ENCODE assay signal across 1 cellular context in the genomic region with DNA sequence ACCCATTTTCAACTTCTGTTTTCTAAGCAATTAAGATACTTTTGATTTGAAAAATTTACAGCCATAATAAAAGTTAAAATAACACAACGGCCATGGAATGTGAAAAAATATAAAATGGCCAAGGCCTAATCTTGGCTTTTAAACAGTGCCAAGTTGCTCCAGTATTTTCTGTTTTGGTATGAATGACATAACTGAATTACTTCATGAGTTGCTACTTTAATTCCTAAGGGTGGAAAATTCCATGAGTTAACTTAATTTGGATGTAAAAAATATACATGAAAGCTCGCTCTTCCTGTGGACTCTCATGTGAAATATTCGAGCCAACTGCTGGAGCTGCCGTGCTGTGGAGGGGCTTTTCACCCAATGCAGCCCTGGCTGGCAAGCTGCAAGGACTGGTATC.
TF ChIP-seq lines count a peak whose summit lies in the region.

No MANE protein-coding gene starts in this region.

TF ChIP-seq in WTC11, 78 proteins besides CTCF, POLR2A, EP300 and RAD21 (continued from another document):
- TF ChIP-seq, protein P1, sequence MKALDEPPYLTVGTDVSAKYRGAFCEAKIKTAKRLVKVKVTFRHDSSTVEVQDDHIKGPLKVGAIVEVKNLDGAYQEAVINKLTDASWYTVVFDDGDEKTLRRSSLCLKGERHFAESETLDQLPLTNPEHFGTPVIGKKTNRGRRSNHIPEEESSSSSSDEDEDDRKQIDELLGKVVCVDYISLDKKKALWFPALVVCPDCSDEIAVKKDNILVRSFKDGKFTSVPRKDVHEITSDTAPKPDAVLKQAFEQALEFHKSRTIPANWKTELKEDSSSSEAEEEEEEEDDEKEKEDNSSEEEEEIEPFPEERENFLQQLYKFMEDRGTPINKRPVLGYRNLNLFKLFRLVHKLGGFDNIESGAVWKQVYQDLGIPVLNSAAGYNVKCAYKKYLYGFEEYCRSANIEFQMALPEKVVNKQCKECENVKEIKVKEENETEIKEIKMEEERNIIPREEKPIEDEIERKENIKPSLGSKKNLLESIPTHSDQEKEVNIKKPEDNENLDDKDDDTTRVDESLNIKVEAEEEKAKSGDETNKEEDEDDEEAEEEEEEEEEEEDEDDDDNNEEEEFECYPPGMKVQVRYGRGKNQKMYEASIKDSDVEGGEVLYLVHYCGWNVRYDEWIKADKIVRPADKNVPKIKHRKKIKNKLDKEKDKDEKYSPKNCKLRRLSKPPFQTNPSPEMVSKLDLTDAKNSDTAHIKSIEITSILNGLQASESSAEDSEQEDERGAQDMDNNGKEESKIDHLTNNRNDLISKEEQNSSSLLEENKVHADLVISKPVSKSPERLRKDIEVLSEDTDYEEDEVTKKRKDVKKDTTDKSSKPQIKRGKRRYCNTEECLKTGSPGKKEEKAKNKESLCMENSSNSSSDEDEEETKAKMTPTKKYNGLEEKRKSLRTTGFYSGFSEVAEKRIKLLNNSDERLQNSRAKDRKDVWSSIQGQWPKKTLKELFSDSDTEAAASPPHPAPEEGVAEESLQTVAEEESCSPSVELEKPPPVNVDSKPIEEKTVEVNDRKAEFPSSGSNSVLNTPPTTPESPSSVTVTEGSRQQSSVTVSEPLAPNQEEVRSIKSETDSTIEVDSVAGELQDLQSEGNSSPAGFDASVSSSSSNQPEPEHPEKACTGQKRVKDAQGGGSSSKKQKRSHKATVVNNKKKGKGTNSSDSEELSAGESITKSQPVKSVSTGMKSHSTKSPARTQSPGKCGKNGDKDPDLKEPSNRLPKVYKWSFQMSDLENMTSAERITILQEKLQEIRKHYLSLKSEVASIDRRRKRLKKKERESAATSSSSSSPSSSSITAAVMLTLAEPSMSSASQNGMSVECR (CRISPR knock-in tag; IDR thresholded peaks at IDR 0.05; ENCODE audit: borderline replicate concordance), result no peak
- TF ChIP-seq, protein P2, sequence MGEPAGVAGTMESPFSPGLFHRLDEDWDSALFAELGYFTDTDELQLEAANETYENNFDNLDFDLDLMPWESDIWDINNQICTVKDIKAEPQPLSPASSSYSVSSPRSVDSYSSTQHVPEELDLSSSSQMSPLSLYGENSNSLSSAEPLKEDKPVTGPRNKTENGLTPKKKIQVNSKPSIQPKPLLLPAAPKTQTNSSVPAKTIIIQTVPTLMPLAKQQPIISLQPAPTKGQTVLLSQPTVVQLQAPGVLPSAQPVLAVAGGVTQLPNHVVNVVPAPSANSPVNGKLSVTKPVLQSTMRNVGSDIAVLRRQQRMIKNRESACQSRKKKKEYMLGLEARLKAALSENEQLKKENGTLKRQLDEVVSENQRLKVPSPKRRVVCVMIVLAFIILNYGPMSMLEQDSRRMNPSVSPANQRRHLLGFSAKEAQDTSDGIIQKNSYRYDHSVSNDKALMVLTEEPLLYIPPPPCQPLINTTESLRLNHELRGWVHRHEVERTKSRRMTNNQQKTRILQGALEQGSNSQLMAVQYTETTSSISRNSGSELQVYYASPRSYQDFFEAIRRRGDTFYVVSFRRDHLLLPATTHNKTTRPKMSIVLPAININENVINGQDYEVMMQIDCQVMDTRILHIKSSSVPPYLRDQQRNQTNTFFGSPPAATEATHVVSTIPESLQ (CRISPR knock-in tag; IDR thresholded peaks at IDR 0.05), result no peak
- TF ChIP-seq, protein P3, sequence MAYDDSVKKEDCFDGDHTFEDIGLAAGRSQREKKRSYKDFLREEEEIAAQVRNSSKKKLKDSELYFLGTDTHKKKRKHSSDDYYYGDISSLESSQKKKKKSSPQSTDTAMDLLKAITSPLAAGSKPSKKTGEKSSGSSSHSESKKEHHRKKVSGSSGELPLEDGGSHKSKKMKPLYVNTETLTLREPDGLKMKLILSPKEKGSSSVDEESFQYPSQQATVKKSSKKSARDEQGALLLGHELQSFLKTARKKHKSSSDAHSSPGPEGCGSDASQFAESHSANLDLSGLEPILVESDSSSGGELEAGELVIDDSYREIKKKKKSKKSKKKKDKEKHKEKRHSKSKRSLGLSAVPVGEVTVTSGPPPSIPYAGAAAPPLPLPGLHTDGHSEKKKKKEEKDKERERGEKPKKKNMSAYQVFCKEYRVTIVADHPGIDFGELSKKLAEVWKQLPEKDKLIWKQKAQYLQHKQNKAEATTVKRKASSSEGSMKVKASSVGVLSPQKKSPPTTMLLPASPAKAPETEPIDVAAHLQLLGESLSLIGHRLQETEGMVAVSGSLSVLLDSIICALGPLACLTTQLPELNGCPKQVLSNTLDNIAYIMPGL (CRISPR knock-in tag; IDR thresholded peaks at IDR 0.05), result no peak
- TF ChIP-seq GTF2I (CRISPR knock-in tag; conservative IDR thresholded peaks at IDR 0.05), result no peak
- TF ChIP-seq, protein P4, sequence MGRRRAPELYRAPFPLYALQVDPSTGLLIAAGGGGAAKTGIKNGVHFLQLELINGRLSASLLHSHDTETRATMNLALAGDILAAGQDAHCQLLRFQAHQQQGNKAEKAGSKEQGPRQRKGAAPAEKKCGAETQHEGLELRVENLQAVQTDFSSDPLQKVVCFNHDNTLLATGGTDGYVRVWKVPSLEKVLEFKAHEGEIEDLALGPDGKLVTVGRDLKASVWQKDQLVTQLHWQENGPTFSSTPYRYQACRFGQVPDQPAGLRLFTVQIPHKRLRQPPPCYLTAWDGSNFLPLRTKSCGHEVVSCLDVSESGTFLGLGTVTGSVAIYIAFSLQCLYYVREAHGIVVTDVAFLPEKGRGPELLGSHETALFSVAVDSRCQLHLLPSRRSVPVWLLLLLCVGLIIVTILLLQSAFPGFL (CRISPR knock-in tag; IDR thresholded peaks at IDR 0.05; ENCODE audit: borderline replicate concordance), result no peak
- no peak for TF ChIP-seq RELA (CRISPR knock-in tag; IDR thresholded peaks at IDR 0.05; ENCODE audit: borderline replicate concordance)
- no peak for TF ChIP-seq ZNF219 (CRISPR knock-in tag; IDR thresholded peaks at IDR 0.05; ENCODE audit: borderline replicate concordance)
